In the genomic region with DNA sequence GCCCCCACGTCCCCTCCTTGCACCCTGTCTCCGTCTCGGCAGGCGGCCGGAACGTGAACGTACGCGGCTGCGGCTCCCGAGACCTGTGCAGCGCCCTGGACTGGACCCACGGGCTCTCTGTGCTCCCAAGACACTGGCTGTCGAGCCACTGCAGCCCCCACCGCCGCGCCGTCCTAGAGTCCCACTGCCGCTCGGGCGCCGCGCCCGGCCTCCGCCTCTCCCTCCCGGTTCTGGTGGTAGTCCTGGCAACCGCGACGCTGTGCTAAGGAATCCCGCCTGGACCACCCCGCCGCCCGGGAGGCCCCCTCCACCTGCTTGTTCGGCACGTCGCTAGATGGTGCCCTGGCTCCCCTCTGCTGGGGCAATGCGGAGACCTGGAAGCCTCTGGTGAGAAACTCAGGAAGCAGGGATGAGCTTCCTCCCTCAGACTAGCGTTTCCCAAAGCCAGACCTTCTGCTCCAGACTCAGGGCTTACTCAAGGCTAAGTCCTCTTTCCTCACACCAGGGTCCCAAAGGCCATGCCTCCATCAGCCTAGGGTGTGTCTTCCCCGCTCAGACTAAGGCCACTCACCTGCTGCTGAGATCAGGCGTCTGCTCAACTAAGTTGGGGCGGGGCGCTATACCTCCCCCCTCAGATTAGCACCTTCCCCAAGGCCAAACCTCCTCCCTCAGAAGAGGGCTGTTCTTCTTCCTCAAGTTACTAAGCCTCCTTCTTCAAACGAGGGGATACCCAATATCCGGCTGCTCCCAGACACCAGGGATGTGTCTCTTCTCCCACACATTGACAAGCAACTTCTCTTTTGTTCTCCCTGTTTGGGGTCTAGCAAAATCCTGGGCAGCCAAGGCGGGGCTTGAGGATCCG, we compare ENCODE assay signal across 8 cellular contexts. TPM values are rescaled to one million over a fixed set of nuclear protein-coding genes. Genes with fewer than 3 reads are reported as not detected.
DNase-seq lines count a peak whose midpoint lies in the region; ATAC-seq and TF ChIP-seq lines count a peak whose summit lies in the region.

No MANE protein-coding gene starts in this region.

- H3K36me3 Mint-ChIP-seq in brain, result no peaks in the 10 kb centered on the region

- intact Hi-C loops in stomach (cut with DNase I; ENCODE audit: low total_unique reads), result no loop called here

- H3K4me3 ChIP-seq in ACC112 (ENCODE audit: low read depth, low read length) (peak overlapping the region; percentile 73), HUES48 (ENCODE audit: low read depth, low read length) (peak overlapping the region; percentile 53; the same call in 1 of the 2 replicates), stomach (peak overlapping the region; percentile 26 to 40 (median 31))

- DNase-seq in stomach (peak; percentile 34), KG1 (lab: John Stamatoyannopoulos, UW) (no peak)
- no peak for DNase-seq in activated naive CD4-positive, alpha-beta T cell treated with Interleukin-2 at 50 U/mL for 16 hours

- TF ChIP-seq CTCF in brain (conservative IDR thresholded peaks at IDR 0.05) (no peak), stomach (IDR thresholded peaks at IDR 0.05) (no peak)

- H2AFZ ChIP-seq in ACC112 (ENCODE audit: low read length, unreplicated experiment), result peak overlapping the region; percentile 85

- H3K4me3 Mint-ChIP-seq in brain, result peak overlapping the region; percentile 20 to 64 (median 60)

- H3K9ac ChIP-seq in HUES48 (ENCODE audit: low read depth, low read length), result no peak overlapping the region

- no peak for TF ChIP-seq EP300 in stomach (IDR thresholded peaks at IDR 0.05)

- ATAC-seq in HG02870 (IDR thresholded peaks at IDR 0.05; ENCODE audit: unreplicated experiment), result no peak

- peaks cover 3 to 10% (median 6%) of the 10 kb centered on the region in 5 experiments for H3K9me3 Mint-ChIP-seq in brain

- H3K4me1 ChIP-seq in ACC112 (ENCODE audit: control insufficient read depth, insufficient read depth, low read length, unreplicated experiment) (peaks cover 8% of the 10 kb centered on the region), HUES48 (ENCODE audit: control insufficient read depth, insufficient read depth, low read length) (no peaks in the 10 kb centered on the region), stomach (peaks cover 7 to 28% (median 16%) of the 10 kb centered on the region in 4 donors)

- no peaks in the 10 kb centered on the region for H3K36me3 ChIP-seq in ACC112 (ENCODE audit: insufficient read depth, low read length)
- no peaks in the 10 kb centered on the region for H3K36me3 ChIP-seq in HUES48 (ENCODE audit: control insufficient read depth, insufficient read depth, low read length)
- no peaks in the 10 kb centered on the region for H3K36me3 ChIP-seq in stomach

- TF ChIP-seq POLR2A in stomach (IDR thresholded peaks at IDR 0.05), result no peak

- H3K9me3 ChIP-seq in HUES48 (ENCODE audit: control insufficient read depth, insufficient read depth, low read length) (no peaks in the 10 kb centered on the region; the same call in 1 of the 2 replicates), stomach (peaks cover 0 to 8% (median 7%) of the 10 kb centered on the region in 4 donors)

- H3K79me2 ChIP-seq in ACC112 (ENCODE audit: control insufficient read depth, insufficient read depth, low read length, unreplicated experiment), result no peaks in the 10 kb centered on the region

- peaks cover 20% of the 10 kb centered on the region for H3K27me3 Mint-ChIP-seq in brain

- H3K27ac ChIP-seq in ACC112 (ENCODE audit: low read depth, low read length) (peak overlapping the region; percentile 94), HUES48 (ENCODE audit: low read depth, low read length) (no peak overlapping the region), layer of hippocampus (ENCODE audit: low read depth, low read length) (peak overlapping the region; percentile 25), stomach (peak overlapping the region in 4 of 5 donors; percentile 70 to 88 (median 82))

- H3K27me3 ChIP-seq in ACC112 (ENCODE audit: insufficient read depth, low read length), result no peaks in the 10 kb centered on the region
- peaks cover 17% of the 10 kb centered on the region for H3K27me3 ChIP-seq in HUES48 (ENCODE audit: control insufficient read depth, insufficient read depth, low read length)
- peaks cover 2% of the 10 kb centered on the region for H3K27me3 ChIP-seq in layer of hippocampus (ENCODE audit: control insufficient read depth, insufficient read depth, low read length)
- peaks cover 0 to 23% (median 8%) of the 10 kb centered on the region in 3 donors for H3K27me3 ChIP-seq in stomach

- H3K4me1 Mint-ChIP-seq in brain, result peaks cover 17% of the 10 kb centered on the region

- H3K27ac Mint-ChIP-seq in brain, result peak overlapping the region in 4 of 5 experiments; percentile 27 to 70 (median 54)

- WGBS in stomach, 5 donors, result 15 to 51% (median 15%) methylated on average over 14 to 46 of the region's 46 CpGs

RNA-seq across cellular contexts. Expression of a gene that starts 16.1 kb away (rescaled TPM):
- not detected for polyA plus RNA-seq in brain (ENCODE audit: insufficient read depth, low read depth, low replicate concordance)
- not detected for total RNA-seq in stomach
- not detected for polyA plus RNA-seq in stomach

RNA-seq across cellular contexts. Expression of a gene that starts 29.8 kb away (rescaled TPM):
- 4.7 TPM for polyA plus RNA-seq in brain (ENCODE audit: insufficient read depth, low read depth, low replicate concordance)
- total RNA-seq in stomach, result 10 to 100 TPM in 4 of 5 donors, 1 to 10 TPM in 1; 2.0 to 57.2 (median 26.1) TPM
- polyA plus RNA-seq in stomach, result 10 to 100 TPM in 2 of 3 donors, 1 to 10 TPM in 1; 9.1 to 35.9 (median 31.1) TPM

RNA-seq across cellular contexts. Expression of a gene that starts 55.0 kb away (rescaled TPM):
- polyA plus RNA-seq in brain (ENCODE audit: insufficient read depth, low read depth, low replicate concordance) (66.0 TPM), stomach (10 to 100 TPM; 11.8 to 27.9 (median 22.1) TPM)
- 10 to 100 TPM in 3 of 5 donors, 1 to 10 TPM in 2; 3.5 to 59.4 (median 11.3) TPM for total RNA-seq in stomach
